Comparison of ENCODE assay signal across 1 cellular context in genomic region chr19:3366761-3367571, GRCh38.
A peak's percentile ranks its signal among the peaks of the same experiment; 100 is the strongest.
TF ChIP-seq lines count a peak whose summit lies in the region.

No MANE protein-coding gene starts in this region.

TF ChIP-seq in K562, 482 proteins besides CTCF, POLR2A, EP300 and RAD21 (continued from another document and continues in another):
- TF ChIP-seq DIDO1 (tag; IDR thresholded peaks at IDR 0.05; ENCODE audit: low read depth), result no peak
- TF ChIP-seq BRD4 (IDR thresholded peaks at IDR 0.05), result 0 out of 2 replicates have a peak, but pooled peaks have one; percentile 64
- TF ChIP-seq ZNF589 (CRISPR knock-in tag; IDR thresholded peaks at IDR 0.05; ENCODE audit: low read depth), result 0 out of 2 replicates have a peak, but pooled peaks have one; percentile 29
- TF ChIP-seq MAFK (IDR thresholded peaks at IDR 0.05; ENCODE audit: low read length), result no peak
- no peak for TF ChIP-seq BHLHE40 (IDR thresholded peaks at IDR 0.05; ENCODE audit: low read length)
- TF ChIP-seq HSF4 (CRISPR knock-in tag; IDR thresholded peaks at IDR 0.05; ENCODE audit: borderline replicate concordance), result no peak
- TF ChIP-seq ATF1 (CRISPR knock-in tag; IDR thresholded peaks at IDR 0.05), result no peak
- TF ChIP-seq ATF1 (tag; IDR thresholded peaks at IDR 0.05), result 0 out of 2 replicates have a peak, but pooled peaks have one; percentile 10
- no peak for TF ChIP-seq RBM25 (IDR thresholded peaks at IDR 0.05; ENCODE audit: low read depth, low read length, severe bottlenecking)
- TF ChIP-seq CBFA2T2 (conservative IDR thresholded peaks at IDR 0.05), result 0 out of 2 replicates have a peak, but pooled peaks have one; percentile 18
- no peak for TF ChIP-seq REST (CRISPR knock-in tag; IDR thresholded peaks at IDR 0.05; ENCODE audit: low read depth)
- peak; percentile 36 for TF ChIP-seq HMGN3 (IDR thresholded peaks at IDR 0.05; ENCODE audit: borderline replicate concordance, extremely low read depth, insufficient read length, low read depth, low read length)
- TF ChIP-seq POLR2AphosphoS5 (IDR thresholded peaks at IDR 0.05; ENCODE audit: control insufficient read depth, insufficient read depth, low read depth, low read length), result peak; percentile 60; the same call in 1 of the 2 replicates
- no peak for TF ChIP-seq CEBPG (CRISPR knock-in tag; IDR thresholded peaks at IDR 0.05)
- no peak for TF ChIP-seq CEBPG (tag; conservative IDR thresholded peaks at IDR 0.05 in 1 of 2, IDR thresholded peaks at IDR 0.05 in 1 of 2)
- TF ChIP-seq ARID3A (IDR thresholded peaks at IDR 0.05; ENCODE audit: borderline replicate concordance, low read depth, low read length), result no peak
- peak; percentile 80 for TF ChIP-seq MGA (IDR thresholded peaks at IDR 0.05)
- no peak for TF ChIP-seq PHTF2 (CRISPR knock-in tag; IDR thresholded peaks at IDR 0.05)
- no peak for TF ChIP-seq CREBBP (IDR thresholded peaks at IDR 0.05; ENCODE audit: low read depth, low read length)
- TF ChIP-seq IRF2 (CRISPR knock-in tag; IDR thresholded peaks at IDR 0.05), result no peak
- TF ChIP-seq CXXC5 (CRISPR knock-in tag; IDR thresholded peaks at IDR 0.05), result peak; percentile 68
- peak in 1 of 2 experiments; percentile 46; a peak in 2 of 4 replicates for TF ChIP-seq MAZ (CRISPR knock-in tag; conservative IDR thresholded peaks at IDR 0.05 in 1 of 2, IDR thresholded peaks at IDR 0.05 in 1 of 2)
- TF ChIP-seq USF2 (CRISPR knock-in tag; IDR thresholded peaks at IDR 0.05), result peak; percentile 76; the same call in 1 of the 2 replicates
- no peak for TF ChIP-seq BCL6 (CRISPR knock-in tag; IDR thresholded peaks at IDR 0.05)
- no peak for TF ChIP-seq ZNF699 (CRISPR knock-in tag; IDR thresholded peaks at IDR 0.05; ENCODE audit: insufficient replicate concordance)
- TF ChIP-seq EGR1 (conservative IDR thresholded peaks at IDR 0.05), result peak; percentile 60
- no peak for TF ChIP-seq NUFIP1 (IDR thresholded peaks at IDR 0.05; ENCODE audit: partially characterized antibody)
- peak; percentile 66 for TF ChIP-seq ZFX (CRISPR knock-in tag; IDR thresholded peaks at IDR 0.05)
- TF ChIP-seq ZNF717 (CRISPR knock-in tag; IDR thresholded peaks at IDR 0.05), result no peak
- 0 out of 2 replicates have a peak, but pooled peaks have one; percentile 44 for TF ChIP-seq LEF1 (IDR thresholded peaks at IDR 0.05)
- TF ChIP-seq ELK3 (CRISPR knock-in tag; IDR thresholded peaks at IDR 0.05), result no peak
- TF ChIP-seq KDM1A (IDR thresholded peaks at IDR 0.05), result peak in 1 of 2 experiments; percentile 83; a peak in 2 of 4 replicates
- TF ChIP-seq MLLT1 (IDR thresholded peaks at IDR 0.05), result no peak
- TF ChIP-seq ZNF584 (CRISPR knock-in tag; IDR thresholded peaks at IDR 0.05; ENCODE audit: low read depth), result no peak
- no peak for TF ChIP-seq ZHX1 (conservative IDR thresholded peaks at IDR 0.05; ENCODE audit: low read length)
- peak; percentile 36; the same call in 1 of the 2 replicates for TF ChIP-seq PHF8 (IDR thresholded peaks at IDR 0.05; ENCODE audit: borderline replicate concordance, low read length)
- TF ChIP-seq HDAC1 (IDR thresholded peaks at IDR 0.05), result no peak; a peak in 2 of 4 replicates
- 0 out of 2 replicates have a peak, but pooled peaks have one; percentile 1 for TF ChIP-seq KAT7 (CRISPR knock-in tag; IDR thresholded peaks at IDR 0.05; ENCODE audit: borderline replicate concordance)
